4 cellular contexts compared by ENCODE assay signal in genomic region chr17:76447931-76448652, GRCh38.
A peak's percentile ranks its signal among the peaks of the same experiment; 100 is the strongest.
TF ChIP-seq lines count a peak whose summit lies in the region.

No MANE protein-coding gene starts in this region.

TF ChIP-seq in SK-N-SH, 30 proteins besides CTCF, POLR2A, EP300 and RAD21:
- TF ChIP-seq TEAD4 (IDR thresholded peaks at IDR 0.05; ENCODE audit: borderline replicate concordance, insufficient read depth) (no peak), GATA2 (CRISPR knock-in tag; IDR thresholded peaks at IDR 0.05) (peak; percentile 19; the same call in 1 of the 2 replicates), MEF2A (IDR thresholded peaks at IDR 0.05; ENCODE audit: borderline replicate concordance, low read depth) (no peak), POLR2AphosphoS5 (IDR thresholded peaks at IDR 0.05; ENCODE audit: low read depth, low read length) (no peak), SIN3A (IDR thresholded peaks at IDR 0.05; ENCODE audit: borderline replicate concordance, low read depth, low read length) (no peak), NRF1 (IDR thresholded peaks at IDR 0.05; ENCODE audit: low read depth, low read length) (no peak)
- TF ChIP-seq, protein P1, sequence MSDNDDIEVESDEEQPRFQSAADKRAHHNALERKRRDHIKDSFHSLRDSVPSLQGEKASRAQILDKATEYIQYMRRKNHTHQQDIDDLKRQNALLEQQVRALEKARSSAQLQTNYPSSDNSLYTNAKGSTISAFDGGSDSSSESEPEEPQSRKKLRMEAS (IDR thresholded peaks at IDR 0.05; ENCODE audit: low read depth), result no peak
TF ChIP-seq in SK-N-SH: peak in this region for 1.

TF ChIP-seq in SK-N-SH treated with all-trans-retinoic acid at 6 μM for 48 hours, 23 proteins besides CTCF, POLR2A, EP300 and RAD21 (continues in another document):
- no peak for TF ChIP-seq ESRRG (CRISPR knock-in tag; IDR thresholded peaks at IDR 0.05)
- TF ChIP-seq GLIS3 (CRISPR knock-in tag; IDR thresholded peaks at IDR 0.05), result no peak
- TF ChIP-seq PPARA (CRISPR knock-in tag; IDR thresholded peaks at IDR 0.05; ENCODE audit: borderline replicate concordance), result no peak
- no peak for TF ChIP-seq POU6F1 (CRISPR knock-in tag; IDR thresholded peaks at IDR 0.05; ENCODE audit: borderline replicate concordance, low read depth)
- no peak for TF ChIP-seq ARNTL (CRISPR knock-in tag; IDR thresholded peaks at IDR 0.05; ENCODE audit: borderline replicate concordance, low read depth)
- TF ChIP-seq, protein P2, sequence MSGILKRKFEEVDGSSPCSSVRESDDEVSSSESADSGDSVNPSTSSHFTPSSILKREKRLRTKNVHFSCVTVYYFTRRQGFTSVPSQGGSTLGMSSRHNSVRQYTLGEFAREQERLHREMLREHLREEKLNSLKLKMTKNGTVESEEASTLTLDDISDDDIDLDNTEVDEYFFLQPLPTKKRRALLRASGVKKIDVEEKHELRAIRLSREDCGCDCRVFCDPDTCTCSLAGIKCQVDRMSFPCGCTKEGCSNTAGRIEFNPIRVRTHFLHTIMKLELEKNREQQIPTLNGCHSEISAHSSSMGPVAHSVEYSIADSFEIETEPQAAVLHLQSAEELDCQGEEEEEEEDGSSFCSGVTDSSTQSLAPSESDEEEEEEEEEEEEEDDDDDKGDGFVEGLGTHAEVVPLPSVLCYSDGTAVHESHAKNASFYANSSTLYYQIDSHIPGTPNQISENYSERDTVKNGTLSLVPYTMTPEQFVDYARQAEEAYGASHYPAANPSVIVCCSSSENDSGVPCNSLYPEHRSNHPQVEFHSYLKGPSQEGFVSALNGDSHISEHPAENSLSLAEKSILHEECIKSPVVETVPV (CRISPR knock-in tag; IDR thresholded peaks at IDR 0.05), result no peak
- no peak for TF ChIP-seq ZC3H10 (CRISPR knock-in tag; IDR thresholded peaks at IDR 0.05)
- no peak for TF ChIP-seq CSDC2 (CRISPR knock-in tag; IDR thresholded peaks at IDR 0.05)
- TF ChIP-seq TOX (CRISPR knock-in tag; IDR thresholded peaks at IDR 0.05; ENCODE audit: borderline replicate concordance), result no peak
- no peak for TF ChIP-seq ZNF8 (CRISPR knock-in tag; IDR thresholded peaks at IDR 0.05)
- TF ChIP-seq SNAI2 (CRISPR knock-in tag; IDR thresholded peaks at IDR 0.05), result no peak
- no peak for TF ChIP-seq ZFP30 (CRISPR knock-in tag; IDR thresholded peaks at IDR 0.05)
- no peak for TF ChIP-seq ZNF70 (CRISPR knock-in tag; IDR thresholded peaks at IDR 0.05)
- TF ChIP-seq TCF4 (CRISPR knock-in tag; IDR thresholded peaks at IDR 0.05; ENCODE audit: borderline replicate concordance), result no peak
- no peak for TF ChIP-seq ZNF565 (CRISPR knock-in tag; conservative IDR thresholded peaks at IDR 0.05; ENCODE audit: low read depth)
- TF ChIP-seq, protein P3, sequence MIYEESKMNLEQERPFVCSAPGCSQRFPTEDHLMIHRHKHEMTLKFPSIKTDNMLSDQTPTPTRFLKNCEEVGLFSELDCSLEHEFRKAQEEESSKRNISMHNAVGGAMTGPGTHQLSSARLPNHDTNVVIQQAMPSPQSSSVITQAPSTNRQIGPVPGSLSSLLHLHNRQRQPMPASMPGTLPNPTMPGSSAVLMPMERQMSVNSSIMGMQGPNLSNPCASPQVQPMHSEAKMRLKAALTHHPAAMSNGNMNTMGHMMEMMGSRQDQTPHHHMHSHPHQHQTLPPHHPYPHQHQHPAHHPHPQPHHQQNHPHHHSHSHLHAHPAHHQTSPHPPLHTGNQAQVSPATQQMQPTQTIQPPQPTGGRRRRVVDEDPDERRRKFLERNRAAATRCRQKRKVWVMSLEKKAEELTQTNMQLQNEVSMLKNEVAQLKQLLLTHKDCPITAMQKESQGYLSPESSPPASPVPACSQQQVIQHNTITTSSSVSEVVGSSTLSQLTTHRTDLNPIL (CRISPR knock-in tag; IDR thresholded peaks at IDR 0.05; ENCODE audit: low read depth), result no peak

TF ChIP-seq in GM12891, 5 proteins besides CTCF, POLR2A, EP300 and RAD21:
- TF ChIP-seq POLR2AphosphoS5 (IDR thresholded peaks at IDR 0.05; ENCODE audit: low read depth, low read length), result no peak
- no peak for TF ChIP-seq SPI1 (IDR thresholded peaks at IDR 0.05; ENCODE audit: low read depth, low read length)
- no peak for TF ChIP-seq PAX5 (IDR thresholded peaks at IDR 0.05; ENCODE audit: insufficient read depth, low read length, severe bottlenecking)
- TF ChIP-seq POU2F2 (IDR thresholded peaks at IDR 0.05; ENCODE audit: low read depth, low read length), result no peak
- no peak for TF ChIP-seq TAF1 (IDR thresholded peaks at IDR 0.05; ENCODE audit: low read depth, low read length)

TF ChIP-seq in GM12878, 131 proteins besides CTCF, POLR2A, EP300 and RAD21:
- TF ChIP-seq, protein P4, sequence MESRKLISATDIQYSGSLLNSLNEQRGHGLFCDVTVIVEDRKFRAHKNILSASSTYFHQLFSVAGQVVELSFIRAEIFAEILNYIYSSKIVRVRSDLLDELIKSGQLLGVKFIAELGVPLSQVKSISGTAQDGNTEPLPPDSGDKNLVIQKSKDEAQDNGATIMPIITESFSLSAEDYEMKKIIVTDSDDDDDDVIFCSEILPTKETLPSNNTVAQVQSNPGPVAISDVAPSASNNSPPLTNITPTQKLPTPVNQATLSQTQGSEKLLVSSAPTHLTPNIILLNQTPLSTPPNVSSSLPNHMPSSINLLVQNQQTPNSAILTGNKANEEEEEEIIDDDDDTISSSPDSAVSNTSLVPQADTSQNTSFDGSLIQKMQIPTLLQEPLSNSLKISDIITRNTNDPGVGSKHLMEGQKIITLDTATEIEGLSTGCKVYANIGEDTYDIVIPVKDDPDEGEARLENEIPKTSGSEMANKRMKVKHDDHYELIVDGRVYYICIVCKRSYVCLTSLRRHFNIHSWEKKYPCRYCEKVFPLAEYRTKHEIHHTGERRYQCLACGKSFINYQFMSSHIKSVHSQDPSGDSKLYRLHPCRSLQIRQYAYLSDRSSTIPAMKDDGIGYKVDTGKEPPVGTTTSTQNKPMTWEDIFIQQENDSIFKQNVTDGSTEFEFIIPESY (IDR thresholded peaks at IDR 0.05), result no peak
- TF ChIP-seq MEF2B (IDR thresholded peaks at IDR 0.05; ENCODE audit: partially characterized antibody, poor library complexity, severe bottlenecking) (peak; percentile 65), SREBF1 (IDR thresholded peaks at IDR 0.05; ENCODE audit: low read length) (no peak), SIX5 (IDR thresholded peaks at IDR 0.05; ENCODE audit: low read depth, low read length, severe bottlenecking) (no peak)
